In genomic region chrX:85391185-85391878, GRCh38 we compare ENCODE assay signal across 33 cellular contexts. TPM values are rescaled to one million over a fixed set of nuclear protein-coding genes. Genes with fewer than 3 reads are reported as not detected.
"Had no signal": no experiment of that assay in that cellular context is flagged by ENCODE, and none has a peak within 500 bp of the region (broad histone marks: within the 10 kb centered on the region; RNA-seq: fewer than 3 reads in every experiment).

No MANE protein-coding gene starts in this region.

- H3K27me3 ChIP-seq: adrenal gland, esophagus squamous epithelium, gastroesophageal sphincter, heart right ventricle had no signal

- ATAC-seq: activated CD8-positive, alpha-beta memory T cell treated with anti-CD3 and anti-CD28 coated beads, Interleukin-2, amount 10 ng/mL, durations not matched to agents 7 days and 5 days; activated CD8-positive, alpha-beta T cell treated with anti-CD3 and anti-CD28 coated beads, Interleukin-2, amount 10 ng/mL, durations not matched to agents 7 days and 5 days; activated naive CD8-positive, alpha-beta T cell treated with anti-CD3 and anti-CD28 coated beads, Interleukin-2, amount 50 U/mL, for 24 hours; gastroesophageal sphincter; heart right ventricle; WTC11 had no signal

- FAIRE-seq: bronchial epithelial cell, endometrium, endothelial cell of umbilical vein had no signal

- DNase-seq: activated CD4-positive, alpha-beta T cell treated with anti-CD3 and anti-CD28 coated beads for 1 hour; activated CD4-positive, alpha-beta T cell treated with anti-CD3 and anti-CD28 coated beads for 4 hours; activated CD4-positive, alpha-beta T cell treated with anti-CD3 and anti-CD28 coated beads, Interleukin-2, amount 10 ng/mL, durations not matched to agents 7 days and 5 days; activated CD4-positive, alpha-beta T cell treated with anti-CD3 and anti-CD28 coated beads, Interleukin-2, amount 50 U/mL, for 48 hours; activated CD8-positive, alpha-beta memory T cell treated with anti-CD3 and anti-CD28 coated beads, Interleukin-2, amount 10 ng/mL, durations not matched to agents 7 days and 5 days; activated CD8-positive, alpha-beta memory T cell treated with anti-CD3 and anti-CD28 coated beads, Interleukin-2, amount 50 U/mL, for 4 hours; activated CD8-positive, alpha-beta T cell treated with anti-CD3 and anti-CD28 coated beads, Interleukin-2, amount 10 ng/mL, durations not matched to agents 7 days and 5 days; activated effector memory CD4-positive, alpha-beta T cell treated with anti-CD3 and anti-CD28 coated beads, Interleukin-2, amount 50 U/mL, for 16 hours; activated naive CD4-positive, alpha-beta T cell treated with anti-CD3 and anti-CD28 coated beads for 36 hours; activated naive CD8-positive, alpha-beta T cell treated with anti-CD3 and anti-CD28 coated beads for 36 hours; activated naive CD8-positive, alpha-beta T cell treated with anti-CD3 and anti-CD28 coated beads, Interleukin-2, amount 50 U/mL, for 24 hours; activated T-cell treated with anti-CD3 and anti-CD28 coated beads, Interleukin-2, amount 50 U/mL, for 1 hour; activated T-cell treated with anti-CD3 and anti-CD28 coated beads, Interleukin-2, amount 50 U/mL, for 48 hours; adrenal gland; amygdala; aorta; effector CD8-positive, alpha-beta T cell; esophagus squamous epithelium; foreskin melanocyte; heart right ventricle; T-helper 2 cell had no signal

- H3K27ac ChIP-seq: adrenal gland, epithelial cell of prostate, esophagus squamous epithelium, gastroesophageal sphincter, heart right ventricle, VCaP had no signal

- H3K4me1 ChIP-seq: adrenal gland, esophagus squamous epithelium, gastroesophageal sphincter, heart right ventricle had no signal

- H3K4me3 ChIP-seq: adrenal gland, esophagus squamous epithelium, gastroesophageal sphincter, heart right ventricle had no signal

- H3K36me3 ChIP-seq: adrenal gland, esophagus squamous epithelium, gastroesophageal sphincter, heart right ventricle had no signal

- H3K9me3 ChIP-seq: adrenal gland, esophagus squamous epithelium, gastroesophageal sphincter, heart right ventricle had no signal

RNA-seq across cellular contexts. Expression of gene POF1B, which starts 11.9 kb away (rescaled TPM):
- total RNA-seq: activated CD8-positive, alpha-beta memory T cell treated with anti-CD3 and anti-CD28 coated beads for 36 hours; activated CD8-positive, alpha-beta memory T cell treated with anti-CD3 and anti-CD28 coated beads, Interleukin-2, amount 10 ng/mL, durations not matched to agents 7 days and 5 days; activated CD8-positive, alpha-beta T cell treated with anti-CD3 and anti-CD28 coated beads, Interleukin-2, amount 10 ng/mL, durations not matched to agents 7 days and 5 days; activated naive CD8-positive, alpha-beta T cell treated with anti-CD3 and anti-CD28 coated beads for 36 hours; activated T-helper 2 cell treated with anti-CD3 and anti-CD28 coated beads, Interferon-gamma antibody, Interleukin-2, Interleukin-4, amounts not matched to agents 10 μg/mL and 5 μg/mL and 100 μg/mL, durations not matched to agents 14 hours and 24 hours and 36 hours; fibroblast of lung; fibroblast of villous mesenchyme; glomerular endothelial cell had no signal
- polyA plus RNA-seq: endothelial cell of umbilical vein, fibroblast of lung had no signal
